21 cellular contexts compared by ENCODE assay signal in the genomic region with DNA sequence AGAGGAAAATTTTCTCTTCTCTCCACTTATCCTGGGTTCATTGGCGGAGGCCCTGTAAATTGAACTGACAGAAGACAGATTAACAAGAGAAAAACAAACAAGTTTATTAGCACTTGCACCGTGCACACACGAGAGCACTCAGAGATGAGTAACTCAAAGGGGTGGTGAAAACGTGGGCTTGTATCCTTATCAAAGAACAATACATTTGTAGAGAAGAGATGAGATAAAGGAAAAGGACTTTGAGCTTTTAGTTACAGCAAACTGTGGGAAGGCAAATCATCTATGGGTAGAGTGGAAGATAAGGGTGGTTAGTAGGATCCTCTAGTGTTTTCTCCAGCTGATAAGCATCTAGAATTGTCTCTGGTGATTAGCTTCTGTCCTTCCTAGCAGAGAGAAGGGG. TPM values are rescaled to one million over a fixed set of nuclear protein-coding genes. Genes with fewer than 3 reads are reported as not detected.
A peak's percentile ranks its signal among the peaks of the same experiment; 100 is the strongest.
DNase-seq lines count a peak whose midpoint lies in the region; ATAC-seq, FAIRE-seq and TF ChIP-seq lines count a peak whose summit lies in the region.
"Had no signal": no experiment of that assay in that cellular context is flagged by ENCODE, and none has a peak within 500 bp of the region (broad histone marks: within the 10 kb centered on the region; RNA-seq: fewer than 3 reads in every experiment).

No MANE protein-coding gene starts in this region.

- intact Hi-C loops in HepG2 (cut with micrococcal nuclease; ENCODE audit: unreplicated experiment) (no loop called here), right lobe of liver (cut with DNase I) (no loop called here), PC-3 (cut with micrococcal nuclease) (no loop called here)

- TF ChIP-seq POLR2A in HepG2 (IDR thresholded peaks at IDR 0.05; ENCODE audit: insufficient read depth in 1 of 2, low read depth in 2 of 2, low read length in 2 of 2) (no peak), right lobe of liver (IDR thresholded peaks at IDR 0.05) (no peak)

- H3K79me2 ChIP-seq in HepG2 (ENCODE audit: insufficient read depth, low read length), result no peaks in the 10 kb centered on the region
- H3K79me2 ChIP-seq in PC-3 (ENCODE audit: low read length), result no peaks in the 10 kb centered on the region

- CTCF ChIA-PET in HepG2 (lab: Yijun Ruan, JAX; ENCODE audit: low intra/inter-chr PET ratio, low total read pairs) (no interaction called here), PC-3 (lab: Charles Lee) (no interaction called here), RWPE1 (lab: Yijun Ruan, JAX) (interaction anchor here (0.7 kb wide), 1 partner anchor 30 kb away, joined by 4 read pairs; no protein-coding TSS in a partner anchor)

- 0% methylated on average over 4 of the region's 4 CpGs for WGBS in HepG2 (ENCODE audit: low lambda C conversion rate)
- 15% methylated on average over 4 of the region's 4 CpGs for WGBS in right lobe of liver (ENCODE audit: insufficient coverage, low coverage, low lambda C conversion rate, missing lambda C conversion rate)
- WGBS in small intestine, 3 donors, result 17 to 26% (median 18%) methylated on average over 4 of the region's 4 CpGs

- H3K9ac ChIP-seq in HepG2 (ENCODE audit: insufficient read depth, low read depth, low read length), result no peak overlapping the region
- H3K9ac ChIP-seq in PC-3 (ENCODE audit: low read length), result no peak overlapping the region
- H3K9ac ChIP-seq: GM23248 had no signal

- H3K36me3 ChIP-seq in HepG2 (replicated peaks in 1 of 2; ENCODE audit: control insufficient read depth in 1 of 2, insufficient read depth in 2 of 2, low read length in 2 of 2), result no peaks in the 10 kb centered on the region
- H3K36me3 ChIP-seq in right lobe of liver, result no peaks in the 10 kb centered on the region
- no peaks in the 10 kb centered on the region for H3K36me3 ChIP-seq in PC-3 (ENCODE audit: low read depth, low read length)
- H3K36me3 ChIP-seq in small intestine (ENCODE audit: control insufficient read depth in 2 of 2, insufficient read depth in 2 of 2, low read length in 2 of 2), result no peaks in the 10 kb centered on the region
- H3K36me3 ChIP-seq: WERI-Rb-1 had no signal

- H3F3A ChIP-seq in PC-3 (ENCODE audit: low read length, unreplicated experiment), result no peaks in the 10 kb centered on the region

- no peak overlapping the region for H3K27ac ChIP-seq in HepG2 (ENCODE audit: extremely low read length, insufficient read depth, low read length)
- H3K27ac ChIP-seq in right lobe of liver, result no peak overlapping the region
- H3K27ac ChIP-seq in PC-3 (ENCODE audit: low read length), result no peak overlapping the region
- no peak overlapping the region for H3K27ac ChIP-seq in small intestine (ENCODE audit: low read depth in 1 of 2, low read length in 1 of 2)
- H3K27ac ChIP-seq in RWPE1, result no peak overlapping the region
- H3K27ac ChIP-seq: GM23248, WERI-Rb-1 had no signal

- no peaks in the 10 kb centered on the region for H3K9me2 ChIP-seq in PC-3 (replicated peaks; ENCODE audit: low read length)

- H3K9me3 ChIP-seq in HepG2 (ENCODE audit: low read length) (no peaks in the 10 kb centered on the region), right lobe of liver (no peaks in the 10 kb centered on the region), PC-3 (ENCODE audit: low read length) (no peaks in the 10 kb centered on the region), small intestine (ENCODE audit: control insufficient read depth, low read depth) (no peaks in the 10 kb centered on the region)

- ATAC-seq in HepG2 (peak; percentile 82), right lobe of liver (no peak), PC-3 (peak; percentile 29; the same call in 1 of the 2 replicates)
- ATAC-seq: activated T-cell treated with anti-CD3 and anti-CD28 coated beads, Interleukin-2, amount 50 U/mL, for 72 hours; left lobe of liver; stimulated activated naive CD8-positive, alpha-beta T cell treated with anti-CD3 and anti-CD28 coated beads, Interleukin-15, amount 100 ng/mL, for 72 hours had no signal

- H3K4me2 ChIP-seq in HepG2 (ENCODE audit: low read depth, low read length) (no peak overlapping the region; the same call in 1 of the 2 replicates), PC-3 (ENCODE audit: low read length) (no peak overlapping the region)

- TF ChIP-seq EP300 in HepG2 (IDR thresholded peaks at IDR 0.05; ENCODE audit: low read depth in 2 of 2, low read length in 2 of 2), result no peak
- no peak for TF ChIP-seq EP300 in HepG2 (CRISPR knock-in tag; IDR thresholded peaks at IDR 0.05; ENCODE audit: borderline replicate concordance)

- no peak for TF ChIP-seq RAD21 in HepG2 (CRISPR knock-in tag; IDR thresholded peaks at IDR 0.05)

- DNase-seq in HepG2 (ENCODE audit: low spot score) (peak; percentile 81), right lobe of liver (no peak), LNCaP clone FGC (ENCODE audit: low read depth) (peak; percentile 47), PC-3 (no peak), small intestine (peak; percentile 51), nucleus accumbens (lab: John Stamatoyannopoulos, UW) (no peak), RWPE1 (ENCODE audit: low spot score) (no peak)
- no peak for DNase-seq in stimulated activated naive CD4-positive, alpha-beta T cell (lab: John Stamatoyannopoulos, UW)
- DNase-seq: activated CD4-positive, alpha-beta T cell treated with anti-CD3 and anti-CD28 coated beads, Interleukin-2, amount 10 ng/mL, durations not matched to agents 7 days and 5 days; activated naive CD4-positive, alpha-beta T cell; activated T-cell treated with anti-CD3 and anti-CD28 coated beads, Interleukin-2, amount 50 U/mL, for 72 hours; C1 segment of cervical spinal cord; GM23248; hypothalamus; NCI-H1105 treated with DMSO at 0.1 percent for 48 hours; NCI-H748 treated with DMSO at 0.1 percent for 48 hours; stimulated activated naive CD8-positive, alpha-beta T cell treated with anti-CD3 and anti-CD28 coated beads, Interleukin-15, amount 100 ng/mL, for 72 hours; WERI-Rb-1 had no signal

- peaks cover 16% of the 10 kb centered on the region for H3K4me1 ChIP-seq in HepG2 (ENCODE audit: insufficient read depth, low read length)
- no peaks in the 10 kb centered on the region for H3K4me1 ChIP-seq in right lobe of liver
- H3K4me1 ChIP-seq in PC-3 (ENCODE audit: insufficient read depth, low read length), result no peaks in the 10 kb centered on the region
- no peaks in the 10 kb centered on the region for H3K4me1 ChIP-seq in small intestine (ENCODE audit: control insufficient read depth in 2 of 2, insufficient read depth in 1 of 2, low read depth in 1 of 2, low read length in 1 of 2)

- in situ Hi-C loops in HepG2 (cut with HindIII; ENCODE audit: extremely low pct_ligation_motif_present, low pct_unique_long_range_greater_than_20kb), result no loop called here

- FAIRE-seq in HepG2 (lab: Jason Lieb, UNC), result peak; percentile 77
- FAIRE-seq in small intestine (lab: Jason Lieb, UNC), result no peak
- FAIRE-seq: GM12892 had no signal

- H4K20me1 ChIP-seq in HepG2 (ENCODE audit: insufficient read depth, low read length) (no peaks in the 10 kb centered on the region), PC-3 (ENCODE audit: low read length) (no peaks in the 10 kb centered on the region)

- no peak overlapping the region for H2AFZ ChIP-seq in HepG2 (ENCODE audit: low read length)
- H2AFZ ChIP-seq in PC-3 (ENCODE audit: low read length), result no peak overlapping the region
- H2AFZ ChIP-seq: GM23248 had no signal

- TF ChIP-seq CTCF in HepG2 (CRISPR knock-in tag; IDR thresholded peaks at IDR 0.05) (no peak), right lobe of liver (IDR thresholded peaks at IDR 0.05) (no peak), LNCaP clone FGC (IDR thresholded peaks at IDR 0.05; ENCODE audit: control insufficient read depth, extremely low read depth, insufficient read depth) (no peak), PC-3 (conservative IDR thresholded peaks at IDR 0.05; ENCODE audit: low read depth, low read length) (no peak), RWPE1 (conservative IDR thresholded peaks at IDR 0.05; ENCODE audit: low read depth) (no peak)

- H3K27me3 ChIP-seq in HepG2 (ENCODE audit: control insufficient read depth in 1 of 2, insufficient read depth in 2 of 2, low read length in 2 of 2) (peaks cover 1 to 45% of the 10 kb centered on the region in 2 experiments; a peak in 4 of 5 replicates), right lobe of liver (no peaks in the 10 kb centered on the region), PC-3 (ENCODE audit: low read length) (peaks cover 37% of the 10 kb centered on the region), small intestine (ENCODE audit: control insufficient read depth in 2 of 2, insufficient read depth in 2 of 2, low read length in 2 of 2) (peaks cover 0 to 2% of the 10 kb centered on the region in 2 donors)

- POLR2A ChIA-PET in HepG2 (lab: Yijun Ruan, JAX) (no interaction called here), PC-3 (lab: Charles Lee; ENCODE audit: unreplicated experiment) (no interaction called here), RWPE1 (lab: Yijun Ruan, JAX; ENCODE audit: low non-redundant PET) (no interaction called here)

- no TSS peak for BruUV-seq in HepG2 (replicated peaks; lab: Mats Ljungman, UMichigan)
- BruUV-seq in PC-3 (replicated peaks; lab: Mats Ljungman, UMichigan), result no TSS peak

- H3K4me3 ChIP-seq in HepG2 (replicated peaks in 1 of 3; ENCODE audit: insufficient read depth in 1 of 3, low read depth in 2 of 3, low read length in 3 of 3) (no peak overlapping the region), right lobe of liver (no peak overlapping the region), LNCaP clone FGC (ENCODE audit: low read depth, low read length) (no peak overlapping the region), PC-3 (ENCODE audit: low read length) (no peak overlapping the region), small intestine (ENCODE audit: low read depth in 1 of 2, low read length in 2 of 2) (no peak overlapping the region)
- H3K4me3 ChIP-seq: GM23248 had no signal

RNA-seq across cellular contexts. Expression of a gene that starts 44.4 kb away (rescaled TPM):
- total RNA-seq in HepG2 (2016; rRNA removed; fragmentation: Illumina TruSeq; extraction: Trizol) (not detected in 2 replicates), right lobe of liver (1 to 10 TPM in 2 of 6 experiments, under 1 TPM in 3, not detected in 1; 0.12 to 1.2 (median 0.49) TPM), PC-3 (2014; rRNA removed) (0.23 TPM in 1 of 2 replicates, not detected in the other)
- total RNA-seq in HepG2 (2016; cell fraction: cytosol; rRNA removed; fragmentation: Illumina TruSeq; extraction: Trizol; ENCODE audit: low read depth), result not detected in 2 replicates
- total RNA-seq in HepG2 (2016; cell fraction: insoluble cytoplasmic fraction; rRNA removed; fragmentation: Illumina TruSeq; extraction: Trizol), result not detected in 2 replicates
- not detected in 2 replicates for total RNA-seq in HepG2 (2016; cell fraction: membrane; rRNA removed; fragmentation: Illumina TruSeq; extraction: Trizol)
- not detected in 2 replicates for total RNA-seq in HepG2 (2016; cell fraction: nucleus; rRNA removed; fragmentation: Illumina TruSeq; extraction: Trizol)
- polyA plus RNA-seq in HepG2 (2011; rRNA removed) (not detected in 2 replicates), small intestine (1 to 10 TPM in 1 of 3 donors, under 1 TPM in 1, not detected in 1; 0.54 to 3.2 TPM)
- polyA plus RNA-seq in HepG2 (2011; cell fraction: cytosol; rRNA removed), result not detected in 2 replicates
- not detected in 2 replicates for polyA plus RNA-seq in HepG2 (2011; cell fraction: nucleus; rRNA removed)
- not detected in 2 replicates for polyA plus RNA-seq in HepG2 (2012)
- not detected in 2 replicates for polyA plus RNA-seq in HepG2 (2016; cell fraction: cytosol; fragmentation: Illumina TruSeq; extraction: Trizol; ENCODE audit: low read depth)
- polyA plus RNA-seq in HepG2 (2016; cell fraction: insoluble cytoplasmic fraction; fragmentation: Illumina TruSeq; extraction: Trizol; ENCODE audit: low read depth), result not detected in 2 replicates
- polyA plus RNA-seq in HepG2 (2016; cell fraction: membrane; fragmentation: Illumina TruSeq; extraction: Trizol; ENCODE audit: low read depth), result not detected in 2 replicates
- not detected in 2 replicates for polyA plus RNA-seq in HepG2 (2016; cell fraction: nucleus; fragmentation: Illumina TruSeq; extraction: Trizol; ENCODE audit: insufficient read depth, low read depth)
- 0.60 and 1.2 TPM in 2 replicates for polyA minus RNA-seq in HepG2 (2011; rRNA and poly(A)+ RNA removed; ENCODE audit: low replicate concordance)
- polyA minus RNA-seq in HepG2 (2011; cell fraction: cytosol; rRNA and poly(A)+ RNA removed), result not detected in 2 replicates
- polyA minus RNA-seq in HepG2 (2011; cell fraction: nucleus; rRNA and poly(A)+ RNA removed), result not detected in 2 replicates
- total RNA-seq: dermis microvascular lymphatic vessel endothelial cell had no signal

Comparison
In these comparisons a context has a peak if more than half of its experiments do, and no peak if none do; other contexts are left out.
1. ATAC-seq: peak in HepG2 (single experiment) and PC-3 (single experiment); none in right lobe of liver (0 of 4).
2. DNase-seq: peak in HepG2 (single experiment), LNCaP clone FGC (single experiment) and small intestine (single experiment); none in right lobe of liver (0 of 3), PC-3 (single experiment), nucleus accumbens (0 of 56), stimulated activated naive CD4-positive, alpha-beta T cell (0 of 6) and RWPE1 (single experiment).